In the genomic region with DNA sequence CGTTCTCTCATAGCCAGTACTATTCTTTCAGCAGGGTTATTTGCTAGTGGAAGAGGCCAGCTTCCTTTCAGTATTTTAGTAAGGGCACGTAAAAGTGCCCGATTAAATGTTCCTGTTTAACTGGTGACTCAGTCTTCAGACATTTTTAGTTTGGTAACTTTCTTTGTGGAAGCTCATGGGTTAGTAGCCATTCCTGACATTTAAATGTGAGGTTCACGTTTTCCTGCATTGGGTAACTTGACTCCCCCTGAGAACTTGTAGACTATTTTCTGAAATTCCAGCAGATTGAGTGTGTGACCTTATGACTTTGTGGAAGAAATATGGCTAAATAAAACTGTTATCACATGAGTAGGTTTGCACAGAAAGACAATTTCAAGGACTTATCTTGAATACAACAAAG, we compare ENCODE assay signal across 12 cellular contexts. TPM values are rescaled to one million over a fixed set of nuclear protein-coding genes. Genes with fewer than 3 reads are reported as not detected.
DNase-seq lines count a peak whose midpoint lies in the region; ATAC-seq and TF ChIP-seq lines count a peak whose summit lies in the region.
"Had no signal": no experiment of that assay in that cellular context is flagged by ENCODE, and none has a peak within 500 bp of the region (broad histone marks: within the 10 kb centered on the region; RNA-seq: fewer than 3 reads in every experiment).

No MANE protein-coding gene starts in this region.

- H3K9ac ChIP-seq in adipocyte (ENCODE audit: low read length), result peak overlapping the region; percentile 77

- ATAC-seq in activated CD8-positive, alpha-beta memory T cell treated with anti-CD3 and anti-CD28 coated beads, Interleukin-2, amount 10 ng/mL, durations not matched to agents 7 days and 5 days, result no peak
- no peak for ATAC-seq in activated naive CD4-positive, alpha-beta T cell treated with anti-CD3 and anti-CD28 coated beads, Interleukin-2, amount 50 U/mL, for 72 hours
- ATAC-seq: natural killer cell treated with Interleukin-12 subunit alpha and Interleukin-12 subunit beta and Interleukin-15 and Interleukin-18, amount 100 ng/mL, for 72 hours; stimulated activated naive B cell treated with anti-CD40 and anti-IgM and Interleukin-4, amounts not matched to agents 10 μg/mL and 1 μg/mL and 100 μg/mL, for 72 hours had no signal

- TF ChIP-seq CTCF in cardiac muscle cell (IDR thresholded peaks at IDR 0.05; ENCODE audit: low read depth, low read length), result no peak
- no peak for TF ChIP-seq CTCF in retinal pigment epithelial cell (conservative IDR thresholded peaks at IDR 0.05; ENCODE audit: low read depth, low read length)

- no peak overlapping the region for H3K4me3 Mint-ChIP-seq in activated CD8-positive, alpha-beta memory T cell treated with anti-CD3 and anti-CD28 coated beads, Interleukin-2, amount 10 ng/mL, durations not matched to agents 7 days and 5 days
- H3K4me3 Mint-ChIP-seq: activated naive CD8-positive, alpha-beta T cell treated with anti-CD3 and anti-CD28 coated beads, Interleukin-2, amount 10 ng/mL, durations not matched to agents 7 days and 5 days; natural killer cell treated with Interleukin-12 subunit alpha and Interleukin-12 subunit beta and Interleukin-15 and Interleukin-18, amount 100 ng/mL, for 72 hours; stimulated activated naive B cell treated with anti-CD40 and anti-IgM and Interleukin-4, amounts not matched to agents 10 μg/mL and 1 μg/mL and 100 μg/mL, for 72 hours had no signal

- H3K4me3 ChIP-seq in adipocyte (ENCODE audit: low read length) (peak overlapping the region; percentile 61), cardiac muscle cell (no peak overlapping the region), retinal pigment epithelial cell (ENCODE audit: low read length) (no peak overlapping the region)

- peaks cover 6% of the 10 kb centered on the region for H3K4me1 Mint-ChIP-seq in activated CD8-positive, alpha-beta memory T cell treated with anti-CD3 and anti-CD28 coated beads, Interleukin-2, amount 10 ng/mL, durations not matched to agents 7 days and 5 days

- H3K9me3 ChIP-seq in adipocyte (ENCODE audit: control insufficient read depth, low read length), result no peaks in the 10 kb centered on the region
- H3K9me3 ChIP-seq in cardiac muscle cell (ENCODE audit: low read depth), result no peaks in the 10 kb centered on the region

- no peaks in the 10 kb centered on the region for H3K27me3 Mint-ChIP-seq in activated CD8-positive, alpha-beta memory T cell treated with anti-CD3 and anti-CD28 coated beads, Interleukin-2, amount 10 ng/mL, durations not matched to agents 7 days and 5 days
- H3K27me3 Mint-ChIP-seq: activated naive CD8-positive, alpha-beta T cell treated with anti-CD3 and anti-CD28 coated beads, Interleukin-2, amount 10 ng/mL, durations not matched to agents 7 days and 5 days; natural killer cell treated with Interleukin-12 subunit alpha and Interleukin-12 subunit beta and Interleukin-15 and Interleukin-18, amount 100 ng/mL, for 72 hours; stimulated activated naive B cell treated with anti-CD40 and anti-IgM and Interleukin-4, amounts not matched to agents 10 μg/mL and 1 μg/mL and 100 μg/mL, for 72 hours had no signal

- no peaks in the 10 kb centered on the region for H3K9me3 Mint-ChIP-seq in activated CD8-positive, alpha-beta memory T cell treated with anti-CD3 and anti-CD28 coated beads, Interleukin-2, amount 10 ng/mL, durations not matched to agents 7 days and 5 days (ENCODE audit: low read depth)
- H3K9me3 Mint-ChIP-seq in activated naive CD4-positive, alpha-beta T cell treated with anti-CD3 and anti-CD28 coated beads, Interleukin-2, amount 50 U/mL, for 72 hours, result no peaks in the 10 kb centered on the region
- H3K9me3 Mint-ChIP-seq: activated naive CD8-positive, alpha-beta T cell treated with anti-CD3 and anti-CD28 coated beads, Interleukin-2, amount 10 ng/mL, durations not matched to agents 7 days and 5 days; natural killer cell treated with Interleukin-12 subunit alpha and Interleukin-12 subunit beta and Interleukin-15 and Interleukin-18, amount 100 ng/mL, for 72 hours; stimulated activated naive B cell treated with anti-CD40 and anti-IgM and Interleukin-4, amounts not matched to agents 10 μg/mL and 1 μg/mL and 100 μg/mL, for 72 hours had no signal

- CTCF ChIA-PET in activated CD8-positive, alpha-beta memory T cell treated with anti-CD3 and anti-CD28 coated beads, Interleukin-2, amount 10 ng/mL, durations not matched to agents 7 days and 5 days (lab: Charles Lee), result interaction anchor here (0.8 to 2.5 kb wide), 2 partner anchors 9 to 48 kb away, joined by 3 to 10 read pairs; no protein-coding TSS in a partner anchor

- H3K36me3 Mint-ChIP-seq in activated CD8-positive, alpha-beta memory T cell treated with anti-CD3 and anti-CD28 coated beads, Interleukin-2, amount 10 ng/mL, durations not matched to agents 7 days and 5 days, result peaks cover 10% of the 10 kb centered on the region
- peaks cover 0 to 9% of the 10 kb centered on the region in 2 donors for H3K36me3 Mint-ChIP-seq in activated naive CD4-positive, alpha-beta T cell treated with anti-CD3 and anti-CD28 coated beads, Interleukin-2, amount 50 U/mL, for 72 hours
- H3K36me3 Mint-ChIP-seq: natural killer cell treated with Interleukin-12 subunit alpha and Interleukin-12 subunit beta and Interleukin-15 and Interleukin-18, amount 100 ng/mL, for 72 hours had no signal

- H3K4me1 ChIP-seq in adipocyte (ENCODE audit: control insufficient read depth, insufficient read depth, low read length) (peaks cover 71% of the 10 kb centered on the region), cardiac muscle cell (ENCODE audit: low read depth) (peaks cover 45% of the 10 kb centered on the region)

- peaks cover 9% of the 10 kb centered on the region for H3K36me3 ChIP-seq in adipocyte (ENCODE audit: control insufficient read depth, insufficient read depth, low read length, severe bottlenecking)
- no peaks in the 10 kb centered on the region for H3K36me3 ChIP-seq in cardiac muscle cell

- no peak overlapping the region for H3K27ac Mint-ChIP-seq in activated CD8-positive, alpha-beta memory T cell treated with anti-CD3 and anti-CD28 coated beads, Interleukin-2, amount 10 ng/mL, durations not matched to agents 7 days and 5 days
- no peak overlapping the region for H3K27ac Mint-ChIP-seq in activated naive CD4-positive, alpha-beta T cell treated with anti-CD3 and anti-CD28 coated beads, Interleukin-2, amount 50 U/mL, for 72 hours
- H3K27ac Mint-ChIP-seq: activated naive CD8-positive, alpha-beta T cell treated with anti-CD3 and anti-CD28 coated beads, Interleukin-2, amount 10 ng/mL, durations not matched to agents 7 days and 5 days; stimulated activated naive B cell treated with anti-CD40 and anti-IgM and Interleukin-4, amounts not matched to agents 10 μg/mL and 1 μg/mL and 100 μg/mL, for 72 hours had no signal

- DNase-seq in Daoy (ENCODE audit: low read depth), result peak; percentile 72
- peak; percentile 95 for DNase-seq in adipocyte (ENCODE audit: low read depth)
- peak in 1 of 2 donors; percentile 95 for DNase-seq in cardiac muscle cell (ENCODE audit: low read depth in 1 of 2, low spot score in 1 of 2)
- DNase-seq in retinal pigment epithelial cell (ENCODE audit: low read depth), result peak; percentile 94
- DNase-seq in activated CD8-positive, alpha-beta memory T cell treated with anti-CD3 and anti-CD28 coated beads, Interleukin-2, amount 10 ng/mL, durations not matched to agents 7 days and 5 days, result no peak
- no peak for DNase-seq in NCI-H187 (lab: John Stamatoyannopoulos, UW)
- DNase-seq in activated naive CD4-positive, alpha-beta T cell treated with anti-CD3 and anti-CD28 coated beads, Interleukin-2, amount 50 U/mL, for 72 hours (ENCODE audit: low spot score in 2 of 2), result no peak
- no peak for DNase-seq in NCI-H345 treated with DMSO at 0.1 percent for 48 hours (lab: John Stamatoyannopoulos, UW; ENCODE audit: unreplicated experiment)
- DNase-seq: activated naive CD8-positive, alpha-beta T cell treated with anti-CD3 and anti-CD28 coated beads, Interleukin-2, amount 10 ng/mL, durations not matched to agents 7 days and 5 days; KG1; stimulated activated naive B cell treated with anti-CD40 and anti-IgM and Interleukin-4, amounts not matched to agents 10 μg/mL and 1 μg/mL and 100 μg/mL, for 72 hours had no signal

- no peaks in the 10 kb centered on the region for H3K27me3 ChIP-seq in adipocyte (replicated peaks; ENCODE audit: control insufficient read depth, insufficient read depth, low read length)
- no peaks in the 10 kb centered on the region for H3K27me3 ChIP-seq in cardiac muscle cell

- peak overlapping the region; percentile 51 for H3K27ac ChIP-seq in cardiac muscle cell

RNA-seq across cellular contexts. Expression of a gene that starts 16.9 kb away (rescaled TPM):
- 27.1 and 31.7 TPM in 2 replicates for total RNA-seq in Daoy (2014; rRNA removed; shearing (Covaris generic))
- 43.0 and 44.8 TPM in 2 replicates for total RNA-seq in cardiac muscle cell
- 25.5 and 28.4 TPM in 2 replicates for polyA plus RNA-seq in cardiac muscle cell
- 10 to 100 TPM; 53.3 to 58.1 TPM for total RNA-seq in activated CD8-positive, alpha-beta memory T cell treated with anti-CD3 and anti-CD28 coated beads, Interleukin-2, amount 10 ng/mL, durations not matched to agents 7 days and 5 days
- total RNA-seq in activated naive CD4-positive, alpha-beta T cell treated with anti-CD3 and anti-CD28 coated beads, Interleukin-2, amount 50 U/mL, for 72 hours, result 10 to 100 TPM; 44.9 to 52.3 TPM

Comparison
In these comparisons a context has a peak if more than half of its experiments do, and no peak if none do; other contexts are left out.
1. DNase-seq: peak in Daoy (single experiment), adipocyte (single experiment) and retinal pigment epithelial cell (single experiment); none in activated CD8-positive, alpha-beta memory T cell treated with anti-CD3 and anti-CD28 coated beads, Interleukin-2, amount 10 ng/mL, durations not matched to agents 7 days and 5 days (single experiment), NCI-H187 (0 of 2), activated naive CD4-positive, alpha-beta T cell treated with anti-CD3 and anti-CD28 coated beads, Interleukin-2, amount 50 U/mL, for 72 hours (0 of 2) and NCI-H345 treated with DMSO at 0.1 percent for 48 hours (single experiment).